2 cellular contexts compared by ENCODE assay signal in the genomic region with DNA sequence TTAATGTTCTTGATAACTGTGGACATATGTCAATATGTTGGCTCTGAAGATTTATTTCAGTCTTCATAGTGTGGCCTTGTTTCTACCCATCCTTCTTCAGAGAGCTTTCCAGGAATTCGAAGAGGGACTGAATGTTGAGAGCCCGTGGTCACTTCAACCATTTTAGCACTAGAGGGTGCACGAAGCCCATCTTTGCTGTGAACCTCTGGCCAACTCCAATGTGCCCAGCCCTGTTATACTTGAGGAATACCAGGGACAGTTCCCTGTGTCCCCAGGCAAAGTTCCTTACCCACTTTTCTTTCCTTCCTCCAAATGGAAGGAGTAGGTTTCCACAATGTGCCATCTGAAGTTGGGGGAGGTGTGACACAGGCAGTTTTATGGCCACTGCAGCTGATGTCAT.
TF ChIP-seq lines count a peak whose summit lies in the region.

No MANE protein-coding gene starts in this region.

TF ChIP-seq in HepG2, 621 proteins besides CTCF, POLR2A, EP300 and RAD21 (continued from another document):
- peak; percentile 36; the same call in 1 of the 2 replicates for TF ChIP-seq SMC3 (IDR thresholded peaks at IDR 0.05; ENCODE audit: low read length)
- TF ChIP-seq, protein P1, sequence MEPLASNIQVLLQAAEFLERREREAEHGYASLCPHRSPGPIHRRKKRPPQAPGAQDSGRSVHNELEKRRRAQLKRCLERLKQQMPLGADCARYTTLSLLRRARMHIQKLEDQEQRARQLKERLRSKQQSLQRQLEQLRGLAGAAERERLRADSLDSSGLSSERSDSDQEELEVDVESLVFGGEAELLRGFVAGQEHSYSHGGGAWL (CRISPR knock-in tag; IDR thresholded peaks at IDR 0.05) = no peak
- TF ChIP-seq ZNF263 (CRISPR knock-in tag; IDR thresholded peaks at IDR 0.05) = no peak
- peak; percentile 77 for TF ChIP-seq STAG1 (CRISPR knock-in tag; IDR thresholded peaks at IDR 0.05)
- peak; percentile 76 for TF ChIP-seq BCL6 (CRISPR knock-in tag; IDR thresholded peaks at IDR 0.05)
- no peak for TF ChIP-seq YEATS4 (CRISPR knock-in tag; IDR thresholded peaks at IDR 0.05; ENCODE audit: borderline replicate concordance)
- TF ChIP-seq REPIN1 (CRISPR knock-in tag; IDR thresholded peaks at IDR 0.05; ENCODE audit: borderline replicate concordance, low read depth) = no peak

TF ChIP-seq in H1, 55 proteins besides CTCF, POLR2A, EP300 and RAD21 (continued from another document):
- no peak for TF ChIP-seq TBP (IDR thresholded peaks at IDR 0.05; ENCODE audit: low read depth, low read length)
TF ChIP-seq in H1: peak in this region for 1.
